In the genomic region with DNA sequence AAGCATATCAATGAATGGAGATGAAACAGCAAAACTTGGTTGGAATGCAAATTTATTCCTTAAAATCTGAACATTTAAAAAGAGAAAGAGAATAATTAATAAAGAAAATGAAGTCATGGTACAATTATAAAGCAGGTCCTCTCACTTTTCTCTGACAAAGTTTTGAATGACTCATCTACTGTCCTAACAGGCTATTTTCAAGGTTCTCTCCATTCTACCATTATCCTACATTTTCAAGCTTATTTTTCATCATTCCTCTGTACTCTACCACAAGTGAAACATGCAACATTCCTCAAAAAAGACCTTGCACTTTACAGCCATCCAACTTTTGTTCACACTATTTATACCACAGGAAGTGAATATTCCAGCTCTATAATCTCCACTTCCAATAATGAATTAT, we compare ENCODE assay signal across 12 cellular contexts. TPM values are rescaled to one million over a fixed set of nuclear protein-coding genes. Genes with fewer than 3 reads are reported as not detected.
DNase-seq lines count a peak whose midpoint lies in the region; ATAC-seq, FAIRE-seq and TF ChIP-seq lines count a peak whose summit lies in the region.
"Had no signal": no experiment of that assay in that cellular context is flagged by ENCODE, and none has a peak within 500 bp of the region (broad histone marks: within the 10 kb centered on the region; RNA-seq: fewer than 3 reads in every experiment).

No MANE protein-coding gene starts in this region.

- BruUV-seq in HCT116 (replicated peaks; lab: Mats Ljungman, UMichigan) (no TSS peak), K562 (replicated peaks; lab: Mats Ljungman, UMichigan) (no TSS peak)

- DNase-seq in HCT116 (ENCODE audit: low read depth, low spot score) (no peak), K562 (ENCODE audit: extremely low read depth in 1 of 4, low spot score in 3 of 4) (no peak), iris pigment epithelial cell (ENCODE audit: low read depth) (peak; percentile 67), type B pancreatic cell (ENCODE audit: extremely low spot score, unreplicated experiment) (no peak), NCI-H2196 treated with DMSO at 0.1 percent for 48 hours (lab: John Stamatoyannopoulos, UW; ENCODE audit: unreplicated experiment) (no peak), body of pancreas (no peak)
- DNase-seq: dorsolateral prefrontal cortex; NCI-H2081 treated with DMSO at 0.1 percent for 48 hours; NCI-H526 treated with DMSO at 0.1 percent for 48 hours; stimulated activated naive CD8-positive, alpha-beta T cell treated with anti-CD3 and anti-CD28 coated beads, Interleukin-15, Interleukin-2, amounts not matched to agents 100 U/mL and 50 U/mL, for 24 hours had no signal

- no peak overlapping the region for H3K4me3 ChIP-seq in HCT116 (replicated peaks in 1 of 2; ENCODE audit: low read depth in 1 of 2, low read length in 2 of 2)
- H3K4me3 ChIP-seq in K562: no peak overlapping the region
- H3K4me3 ChIP-seq in body of pancreas: no peak overlapping the region
- H3K4me3 ChIP-seq: dorsolateral prefrontal cortex had no signal

- H3K27me3 ChIP-seq in HCT116 (ENCODE audit: insufficient read depth, low read length) (no peaks in the 10 kb centered on the region), K562 (ENCODE audit: control insufficient read depth in 2 of 2, insufficient read depth in 2 of 2, low read length in 2 of 2) (no peaks in the 10 kb centered on the region), body of pancreas (no peaks in the 10 kb centered on the region)
- H3K27me3 ChIP-seq: dorsolateral prefrontal cortex had no signal

- 0 out of 2 replicates have a peak overlapping the region, but pooled peaks have one; percentile 21 for H3K4me2 ChIP-seq in HCT116 (ENCODE audit: low read length)
- H3K4me2 ChIP-seq in K562 (ENCODE audit: insufficient read depth, low read length): no peak overlapping the region

- peaks cover 2% of the 10 kb centered on the region for H3K9me1 ChIP-seq in K562 (ENCODE audit: control insufficient read depth, insufficient read depth, low read length)

- TF ChIP-seq EP300 in K562 (IDR thresholded peaks at IDR 0.05; ENCODE audit: low read length): no peak

- FAIRE-seq in K562 (lab: Jason Lieb, UNC): no peak
- FAIRE-seq: GM12892 had no signal

- peaks cover 17% of the 10 kb centered on the region for H3K36me3 Mint-ChIP-seq in type B pancreatic cell

- no peaks in the 10 kb centered on the region for H3K27me3 Mint-ChIP-seq in type B pancreatic cell

- TF ChIP-seq POLR2A in HCT116 (IDR thresholded peaks at IDR 0.05; ENCODE audit: borderline replicate concordance, extremely low read depth, insufficient read depth, insufficient read length) (no peak), K562 (conservative IDR thresholded peaks at IDR 0.05) (no peak), body of pancreas (IDR thresholded peaks at IDR 0.05) (no peak)

- in situ Hi-C loops in K562 (cut with MboI): no loop called here

- H4K20me1 ChIP-seq in HCT116 (ENCODE audit: insufficient read depth) (no peaks in the 10 kb centered on the region; the same call in 1 of the 2 replicates), K562 (replicated peaks; ENCODE audit: control insufficient read depth, insufficient read depth, low read length) (no peaks in the 10 kb centered on the region)

- H3K4me1 ChIP-seq in HCT116 (ENCODE audit: control insufficient read depth in 1 of 2, insufficient read depth in 2 of 2, low read length in 2 of 2) (peaks cover 19 to 30% of the 10 kb centered on the region in 2 experiments), K562 (replicated peaks in 1 of 2; ENCODE audit: control insufficient read depth in 2 of 2, insufficient read depth in 2 of 2, low read length in 2 of 2) (peaks cover 0 to 2% of the 10 kb centered on the region in 2 experiments; a peak in 2 of 5 replicates), body of pancreas (peaks cover 25% of the 10 kb centered on the region)

- H3K9me2 ChIP-seq in HCT116 (ENCODE audit: insufficient read depth): no peaks in the 10 kb centered on the region

- TF ChIP-seq CTCF in HCT116 (IDR thresholded peaks at IDR 0.05 in 2 of 3, conservative IDR thresholded peaks at IDR 0.05 in 1 of 3; ENCODE audit: borderline replicate concordance in 1 of 3, insufficient read depth in 1 of 3, low read depth in 2 of 3, low read length in 2 of 3) (no peak), K562 (IDR thresholded peaks at IDR 0.05 in 2 of 3, conservative IDR thresholded peaks at IDR 0.05 in 1 of 3; ENCODE audit: insufficient read depth in 2 of 3, low read depth in 1 of 3, low read length in 3 of 3) (no peak), type B pancreatic cell (conservative IDR thresholded peaks at IDR 0.05) (no peak), body of pancreas (IDR thresholded peaks at IDR 0.05) (no peak)

- H2AFZ ChIP-seq in HCT116 (ENCODE audit: low read depth, low read length, poor library complexity, severe bottlenecking) (no peak overlapping the region), K562 (ENCODE audit: low read depth, low read length) (no peak overlapping the region)

- no peaks in the 10 kb centered on the region for H3K9me3 Mint-ChIP-seq in type B pancreatic cell

- H3K79me2 ChIP-seq in HCT116 (ENCODE audit: insufficient read depth, low read length) (peaks cover 97% of the 10 kb centered on the region), K562 (ENCODE audit: control insufficient read depth, insufficient read depth, low read length) (peaks cover 89% of the 10 kb centered on the region)

- H3K4me1 Mint-ChIP-seq in type B pancreatic cell (ENCODE audit: unreplicated experiment): peaks cover 19% of the 10 kb centered on the region

- RAD21 ChIA-PET in HCT116 (lab: Charles Lee; ENCODE audit: low non-redundant PET in 1 of 2, low total read pairs in 2 of 2, uncharacterized antibody in 2 of 2, unreplicated experiment in 2 of 2): no interaction called here

- H3K27ac ChIP-seq in HCT116 (ENCODE audit: low read depth, low read length): no peak overlapping the region
- peak overlapping the region; percentile 36; the same call in 1 of the 3 replicates for H3K27ac ChIP-seq in K562 (ENCODE audit: extremely low read depth, low read depth, low read length)
- no peak overlapping the region for H3K27ac ChIP-seq in body of pancreas

- no peak for TF ChIP-seq RAD21 in HCT116 (IDR thresholded peaks at IDR 0.05; ENCODE audit: low read depth)
- TF ChIP-seq RAD21 in K562 (CRISPR knock-in tag; conservative IDR thresholded peaks at IDR 0.05 in 1 of 2, IDR thresholded peaks at IDR 0.05 in 1 of 2): no peak

- ATAC-seq in HCT116 (no peak), K562 (no peak), body of pancreas (no peak), HG03175 (IDR thresholded peaks at IDR 0.05; ENCODE audit: unreplicated experiment) (no peak)
- ATAC-seq: stimulated activated naive CD8-positive, alpha-beta T cell treated with anti-CD3 and anti-CD28 coated beads, Interleukin-15, Interleukin-2, amounts not matched to agents 100 U/mL and 50 U/mL, for 24 hours had no signal

- POLR2A ChIA-PET in HCT116 (lab: Charles Lee) (interaction anchor here (1.3 to 1.6 kb wide), 2 partner anchors 10 to 38 kb away, joined by 3 to 4 read pairs; a partner anchor contains a TSS), K562 (lab: Yijun Ruan, JAX) (interaction anchor here (0.5 to 1.3 kb wide), 2 partner anchors 37 to 99 kb away, joined by 3 to 5 read pairs; a partner anchor contains a TSS)

- CTCF ChIA-PET in HCT116 (lab: Charles Lee) (no interaction called here), K562 (lab: Yijun Ruan, JAX; ENCODE audit: low intra/inter-chr PET ratio) (no interaction called here)

- H3K4me3 Mint-ChIP-seq in type B pancreatic cell: no peak overlapping the region

- H3K9me3 ChIP-seq in HCT116 (ENCODE audit: control insufficient read depth in 1 of 2, insufficient read depth in 1 of 2, low read depth in 1 of 2, low read length in 2 of 2) (no peaks in the 10 kb centered on the region), K562 (replicated peaks; ENCODE audit: control insufficient read depth, insufficient read depth, low read depth, low read length) (no peaks in the 10 kb centered on the region), body of pancreas (no peaks in the 10 kb centered on the region)

- peak overlapping the region; percentile 52 for H3K27ac Mint-ChIP-seq in type B pancreatic cell

- H3K9ac ChIP-seq in HCT116 (ENCODE audit: low read length) (no peak overlapping the region), K562 (ENCODE audit: insufficient read depth in 1 of 2, low read depth in 2 of 2, low read length in 2 of 2) (no peak overlapping the region)

- intact Hi-C loops in HCT116 (cut with micrococcal nuclease): no loop called here
- intact Hi-C loops in K562 (cut with micrococcal nuclease): no loop called here
- intact Hi-C loops in body of pancreas (cut with DNase I): no loop called here

- H3K36me3 ChIP-seq in HCT116 (ENCODE audit: control insufficient read depth in 1 of 2, insufficient read depth in 2 of 2, low read length in 2 of 2): no peaks in the 10 kb centered on the region
- H3K36me3 ChIP-seq in K562 (ENCODE audit: control insufficient read depth, insufficient read depth, low read length): peaks cover 9% of the 10 kb centered on the region; the same call in 2 of the 3 replicates
- H3K36me3 ChIP-seq in body of pancreas (replicated peaks in 1 of 2; ENCODE audit: insufficient read depth in 1 of 2, low read depth in 2 of 2): no peaks in the 10 kb centered on the region

RNA-seq across cellular contexts. Expression of a gene that starts 36.9 kb away (rescaled TPM):
- total RNA-seq in HCT116 (2021; ENCODE audit: unreplicated experiment): 5.0 TPM
- 1.9 and 2.3 TPM in 2 replicates for polyA plus RNA-seq in HCT116 (2012)
- total RNA-seq in K562 (2011; cell fraction: chromatin; rRNA removed; ENCODE audit: low replicate concordance): 6.9 and 7.8 TPM in 2 replicates
- 3.0 and 3.3 TPM in 2 replicates for total RNA-seq in K562 (2011; cell fraction: nucleolus; rRNA removed)
- 4.0 and 9.5 TPM in 2 replicates for total RNA-seq in K562 (2011; cell fraction: nucleoplasm; rRNA removed)
- total RNA-seq in K562 (2014; rRNA removed): 3.7 TPM in 2 replicates
- total RNA-seq in K562 (2014; rRNA removed; fragmentation: Illumina TruSeq; extraction: Trizol): 7.2 and 7.8 TPM in 2 replicates
- total RNA-seq in K562 (2015; rRNA removed; fragmentation: Illumina TruSeq; extraction: Trizol): 4.6 and 5.9 TPM in 2 replicates
- total RNA-seq in K562 (2021): 5.0 and 5.6 TPM in 2 replicates
- polyA plus RNA-seq in K562 (2011; rRNA removed): 2.5 and 6.2 TPM in 2 replicates
- polyA plus RNA-seq in K562 (2011; cell fraction: cytosol; rRNA removed): 1.4 and 1.5 TPM in 2 replicates
- 2.1 and 3.1 TPM in 2 replicates for polyA plus RNA-seq in K562 (2011; cell fraction: nucleus; rRNA removed)
- 5.3 and 6.4 TPM in 2 replicates for polyA plus RNA-seq in K562 (2012)
- polyA plus RNA-seq in K562 (2014; fragmentation: Illumina TruSeq; extraction: Trizol): 5.0 and 6.7 TPM in 2 replicates
- 1 to 10 TPM; 5.9 to 6.1 TPM for polyA plus RNA-seq in K562 (2014; fragmentation: Nextera tagmentation; extraction: Ambion mirVana)
- polyA plus RNA-seq in K562 (2014; rRNA removed): 4.6 and 6.6 TPM in 2 replicates
- 3.4 and 4.7 TPM in 2 replicates for polyA minus RNA-seq in K562 (2011; rRNA and poly(A)+ RNA removed)
- 2.0 and 2.3 TPM in 2 replicates for polyA minus RNA-seq in K562 (2011; cell fraction: cytosol; rRNA and poly(A)+ RNA removed)
- 1.7 and 2.8 TPM in 2 replicates for polyA minus RNA-seq in K562 (2011; cell fraction: nucleus; rRNA and poly(A)+ RNA removed)
- total RNA-seq in type B pancreatic cell (ENCODE audit: low replicate concordance): 10.0 and 11.4 TPM in 2 replicates
- 10 to 100 TPM in 1 of 2 donors, 1 to 10 TPM in 1; 8.6 to 13.7 TPM for total RNA-seq in body of pancreas

RNA-seq across cellular contexts. Expression of a gene that starts 37.7 kb away (rescaled TPM):
- 43.4 TPM for total RNA-seq in HCT116 (2021; ENCODE audit: unreplicated experiment)
- 18.5 and 22.7 TPM in 2 replicates for polyA plus RNA-seq in HCT116 (2012)
- 37.9 and 146 TPM in 2 replicates for total RNA-seq in K562 (2011; cell fraction: chromatin; rRNA removed; ENCODE audit: low replicate concordance)
- 20.3 and 32.5 TPM in 2 replicates for total RNA-seq in K562 (2011; cell fraction: nucleolus; rRNA removed)
- 42.4 and 69.4 TPM in 2 replicates for total RNA-seq in K562 (2011; cell fraction: nucleoplasm; rRNA removed)
- total RNA-seq in K562 (2014; rRNA removed): 18.0 and 25.7 TPM in 2 replicates
- total RNA-seq in K562 (2014; rRNA removed; fragmentation: Illumina TruSeq; extraction: Trizol): 29.1 and 35.7 TPM in 2 replicates
- 23.7 and 24.7 TPM in 2 replicates for total RNA-seq in K562 (2015; rRNA removed; fragmentation: Illumina TruSeq; extraction: Trizol)
- total RNA-seq in K562 (2021): 17.6 and 19.9 TPM in 2 replicates
- polyA plus RNA-seq in K562 (2011; rRNA removed): 16.0 and 16.7 TPM in 2 replicates
- 2.7 and 5.8 TPM in 2 replicates for polyA plus RNA-seq in K562 (2011; cell fraction: cytosol; rRNA removed)
- polyA plus RNA-seq in K562 (2011; cell fraction: nucleus; rRNA removed): 17.9 and 25.0 TPM in 2 replicates
- 8.7 and 9.7 TPM in 2 replicates for polyA plus RNA-seq in K562 (2012)
- 9.7 and 10.8 TPM in 2 replicates for polyA plus RNA-seq in K562 (2014; fragmentation: Illumina TruSeq; extraction: Trizol)
- 1 to 10 TPM; 5.9 to 6.2 TPM for polyA plus RNA-seq in K562 (2014; fragmentation: Nextera tagmentation; extraction: Ambion mirVana)
- polyA plus RNA-seq in K562 (2014; rRNA removed): 5.6 and 14.0 TPM in 2 replicates
- polyA minus RNA-seq in K562 (2011; rRNA and poly(A)+ RNA removed): 102 and 104 TPM in 2 replicates
- polyA minus RNA-seq in K562 (2011; cell fraction: cytosol; rRNA and poly(A)+ RNA removed): 23.7 and 37.6 TPM in 2 replicates
- 35.5 and 43.8 TPM in 2 replicates for polyA minus RNA-seq in K562 (2011; cell fraction: nucleus; rRNA and poly(A)+ RNA removed)
- total RNA-seq in type B pancreatic cell (ENCODE audit: low replicate concordance): 34.1 and 39.3 TPM in 2 replicates
- 10 to 100 TPM; 18.1 to 18.9 TPM for total RNA-seq in body of pancreas
